In genomic region chr16:86347916-86348555, GRCh38 we compare ENCODE assay signal across 8 cellular contexts.
"Had no signal": no experiment of that assay in that cellular context is flagged by ENCODE, and none has a peak within 500 bp of the region (broad histone marks: within the 10 kb centered on the region; RNA-seq: fewer than 3 reads in every experiment).

No MANE protein-coding gene starts in this region.

- DNase-seq: GM23248, GOT3, Karpas-422 had no signal

- H3K27ac ChIP-seq: GM23248, KMS-11 had no signal

- FAIRE-seq: H54, HTR-8/SVneo, K562 had no signal

- H3K9me3 ChIP-seq: HAP-1 had no signal

- H3K9ac ChIP-seq: GM23248, KMS-11 had no signal

- H3K4me1 ChIP-seq: HAP-1 had no signal

- H2AFZ ChIP-seq: GM23248 had no signal

- H3K36me3 ChIP-seq: HAP-1 had no signal

- H3K4me3 ChIP-seq: GM23248, HAP-1, K562 had no signal

- H3K4me2 ChIP-seq: KMS-11 had no signal
